8 cellular contexts compared by ENCODE assay signal in genomic region chr2:232696609-232697058, GRCh38. TPM values are rescaled to one million over a fixed set of nuclear protein-coding genes. Genes with fewer than 3 reads are reported as not detected.
DNase-seq lines count a peak whose midpoint lies in the region; ATAC-seq and TF ChIP-seq lines count a peak whose summit lies in the region.

No MANE protein-coding gene starts in this region.

- H3K27me3 Mint-ChIP-seq in CD8-positive, alpha-beta memory T cell = no peaks in the 10 kb centered on the region

- H3K9me3 Mint-ChIP-seq in CD8-positive, alpha-beta memory T cell = peaks cover 0 to 3% (median 0%) of the 10 kb centered on the region in 5 donors

- intact Hi-C loops in Panc1 (cut with micrococcal nuclease; ENCODE audit: unreplicated experiment) = no loop called here

- in situ Hi-C loops in Panc1 (cut with HindIII; ENCODE audit: low pct_unique_long_range_greater_than_20kb, low sequenced_read_pairs) = no loop called here

- H3K36me3 ChIP-seq in CD8-positive, alpha-beta memory T cell (ENCODE audit: insufficient read depth, low read length) = no peaks in the 10 kb centered on the region
- H3K36me3 ChIP-seq in Panc1 (ENCODE audit: control insufficient read depth, insufficient read depth, low read length) (peaks cover 8% of the 10 kb centered on the region), parathyroid adenoma (ENCODE audit: control insufficient read depth, insufficient read depth, low read length) (no peaks in the 10 kb centered on the region), H7 (replicated peaks; ENCODE audit: control insufficient read depth, insufficient read depth, low read length) (no peaks in the 10 kb centered on the region)

- peaks cover 37% of the 10 kb centered on the region for H3K4me1 ChIP-seq in CD8-positive, alpha-beta memory T cell (ENCODE audit: insufficient read depth, low read length)
- peaks cover 26% of the 10 kb centered on the region for H3K4me1 ChIP-seq in Panc1 (ENCODE audit: control insufficient read depth, insufficient read depth, low read length)
- H3K4me1 ChIP-seq in parathyroid adenoma = peaks cover 36% of the 10 kb centered on the region

- peak overlapping the region; percentile 93 for H2AFZ ChIP-seq in parathyroid adenoma

- H3K4me3 Mint-ChIP-seq in CD8-positive, alpha-beta memory T cell = peak overlapping the region; percentile 92 to 99 (median 94)

- H3K9ac ChIP-seq in parathyroid adenoma = no peak overlapping the region

- BruUV-seq in Panc1 (replicated peaks; lab: Mats Ljungman, UMichigan) = no TSS peak

- H3K4me3 ChIP-seq in CD8-positive, alpha-beta memory T cell (ENCODE audit: low read length) = peak overlapping the region; percentile 90
- H3K4me3 ChIP-seq in Panc1 (ENCODE audit: low read depth in 2 of 2, low read length in 2 of 2) (peak overlapping the region; percentile 38 to 63), epithelial cell of proximal tubule (ENCODE audit: low read depth, low read length) (peak overlapping the region; percentile 70), parathyroid adenoma (ENCODE audit: low read depth, low read length) (peak overlapping the region; percentile 92), H7 (ENCODE audit: insufficient read depth, low read depth, low read length) (no peak overlapping the region; the same call in 1 of the 2 replicates)

- POLR2A ChIA-PET in CD8-positive, alpha-beta memory T cell (lab: Charles Lee) = no interaction called here
- POLR2A ChIA-PET in Panc1 (lab: Charles Lee) = no interaction called here

- DNase-seq in CD8-positive, alpha-beta memory T cell = no peak
- no peak for DNase-seq in Panc1 (ENCODE audit: low read depth, low spot score)
- no peak for DNase-seq in epithelial cell of proximal tubule (ENCODE audit: low read depth)
- DNase-seq in GOT3 (lab: John Stamatoyannopoulos, UW) = no peak
- no peak for DNase-seq in anterior cingulate cortex (lab: John Stamatoyannopoulos, UW)
- DNase-seq in H7 = no peak

- H3K27ac ChIP-seq in CD8-positive, alpha-beta memory T cell (ENCODE audit: low read depth, low read length) = no peak overlapping the region
- H3K27ac ChIP-seq in Panc1 (ENCODE audit: low read length) (peak overlapping the region; percentile 97), parathyroid adenoma (peak overlapping the region; percentile 68)

- peaks cover 31 to 37% (median 33%) of the 10 kb centered on the region in 3 donors for H3K4me1 Mint-ChIP-seq in CD8-positive, alpha-beta memory T cell

- H3K27ac Mint-ChIP-seq in CD8-positive, alpha-beta memory T cell = peak overlapping the region; percentile 70 to 95 (median 84)

- H3K9me3 ChIP-seq in CD8-positive, alpha-beta memory T cell (ENCODE audit: low read length) = no peaks in the 10 kb centered on the region
- H3K9me3 ChIP-seq in Panc1 (ENCODE audit: control insufficient read depth, insufficient read depth, low read depth, low read length) = no peaks in the 10 kb centered on the region
- H3K9me3 ChIP-seq in parathyroid adenoma (ENCODE audit: control insufficient read depth, low read length) = no peaks in the 10 kb centered on the region

- H3K79me2 ChIP-seq in parathyroid adenoma = peaks cover 25% of the 10 kb centered on the region

- H3K27me3 ChIP-seq in CD8-positive, alpha-beta memory T cell (ENCODE audit: insufficient read depth, low read length, poor library complexity, severe bottlenecking) = no peaks in the 10 kb centered on the region
- no peaks in the 10 kb centered on the region for H3K27me3 ChIP-seq in Panc1 (ENCODE audit: control insufficient read depth, insufficient read depth, low read length)
- no peaks in the 10 kb centered on the region for H3K27me3 ChIP-seq in parathyroid adenoma (ENCODE audit: control insufficient read depth, insufficient read depth, low read length)
- no peaks in the 10 kb centered on the region for H3K27me3 ChIP-seq in H7 (ENCODE audit: control insufficient read depth, insufficient read depth, low read length)

- CTCF ChIA-PET in CD8-positive, alpha-beta memory T cell (lab: Charles Lee) = no interaction called here
- CTCF ChIA-PET in Panc1 (lab: Charles Lee) = no interaction called here

- ATAC-seq in Panc1 (peak; percentile 2), HG02885 (IDR thresholded peaks at IDR 0.05; ENCODE audit: poor library complexity, unreplicated experiment) (no peak)

- peak overlapping the region; percentile 66 for H3K4me2 ChIP-seq in parathyroid adenoma (ENCODE audit: low read length)

- TF ChIP-seq CTCF in Panc1 (IDR thresholded peaks at IDR 0.05) = no peak
- TF ChIP-seq CTCF in epithelial cell of proximal tubule (conservative IDR thresholded peaks at IDR 0.05; ENCODE audit: low read depth, low read length) = no peak
- no peak for TF ChIP-seq CTCF in parathyroid adenoma (IDR thresholded peaks at IDR 0.05)

- peaks cover 0 to 17% (median 6%) of the 10 kb centered on the region in 3 donors for H3K36me3 Mint-ChIP-seq in CD8-positive, alpha-beta memory T cell

RNA-seq across cellular contexts. Expression of gene GIGYF2, which starts 0.5 kb away (rescaled TPM):
- total RNA-seq in CD8-positive, alpha-beta memory T cell = 10 to 100 TPM; 54.7 to 55.8 TPM
- 27.2 TPM for polyA plus RNA-seq in CD8-positive, alpha-beta memory T cell
- total RNA-seq in Panc1 (2021; ENCODE audit: unreplicated experiment) = 68.3 TPM
- 70.5 TPM for polyA plus RNA-seq in Panc1 (2012; ENCODE audit: insufficient read length)
- total RNA-seq in epithelial cell of proximal tubule = 24.0 and 31.8 TPM in 2 replicates
- total RNA-seq in H7 (2014; rRNA removed; shearing (Covaris generic)) = 34.5 and 56.1 TPM in 2 replicates
